8 cellular contexts compared by ENCODE assay signal in the genomic region with DNA sequence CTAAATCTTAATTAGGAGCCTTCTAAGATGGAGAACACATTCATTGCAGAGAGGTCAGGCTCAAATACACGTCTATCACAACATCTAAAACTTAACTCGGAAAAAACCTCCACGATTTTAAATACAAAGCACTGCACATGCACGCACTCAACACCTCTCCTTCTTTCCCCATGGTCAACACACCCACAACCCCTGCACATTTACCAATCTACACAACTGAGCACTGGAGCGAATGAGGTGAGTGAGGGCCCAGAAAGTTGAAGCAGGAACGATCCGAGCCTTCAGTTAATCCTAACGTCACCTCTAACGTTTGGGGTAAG.
A peak's percentile ranks its signal among the peaks of the same experiment; 100 is the strongest.
DNase-seq lines count a peak whose midpoint lies in the region; ATAC-seq and TF ChIP-seq lines count a peak whose summit lies in the region.

No MANE protein-coding gene starts in this region.

- peak overlapping the region; percentile 39 for H3K27ac ChIP-seq in caudate nucleus (ENCODE audit: low read depth, low read length)
- H3K27ac ChIP-seq in mucosa of rectum (ENCODE audit: low read depth in 2 of 2, low read length in 2 of 2), result peak overlapping the region; percentile 96 to 98

- no peaks in the 10 kb centered on the region for H3K9me3 ChIP-seq in mucosa of rectum (ENCODE audit: control insufficient read depth in 2 of 2, low read length in 2 of 2)

- no peak for TF ChIP-seq CTCF in AG10803 (conservative IDR thresholded peaks at IDR 0.05; ENCODE audit: low read length)

- H3K4me3 ChIP-seq in AG10803 (ENCODE audit: low read length), result peak overlapping the region; percentile 83
- peak overlapping the region; percentile 90 to 91 for H3K4me3 ChIP-seq in mucosa of rectum (ENCODE audit: low read length in 2 of 2)

- peak; percentile 29 for ATAC-seq in HG03432 (IDR thresholded peaks at IDR 0.05; ENCODE audit: unreplicated experiment)
- ATAC-seq in GM21423 (IDR thresholded peaks at IDR 0.05; ENCODE audit: unreplicated experiment), result no peak
- no peak for ATAC-seq in GM21717 (IDR thresholded peaks at IDR 0.05; ENCODE audit: unreplicated experiment)
- no peak for ATAC-seq in GM21360 (IDR thresholded peaks at IDR 0.05; ENCODE audit: unreplicated experiment)

- peak overlapping the region; percentile 86 to 90 for H3K9ac ChIP-seq in mucosa of rectum (ENCODE audit: low read depth in 1 of 2, low read length in 2 of 2)

- H3K36me3 ChIP-seq in mucosa of rectum (ENCODE audit: control insufficient read depth in 2 of 2, insufficient read depth in 2 of 2, low read length in 2 of 2), result peaks cover 4 to 9% of the 10 kb centered on the region in 2 donors

- no peak for DNase-seq in AG10803 (ENCODE audit: low read depth)
- no peak for DNase-seq in caudate nucleus (lab: John Stamatoyannopoulos, UW)
- no peak for DNase-seq in stimulated activated CD4-positive, alpha-beta T cell treated with anti-CD3 and anti-CD28 coated beads, Interleukin-4, amount 100 ng/mL, for 24 hours

- peaks cover 8 to 11% of the 10 kb centered on the region in 2 donors for H3K4me1 ChIP-seq in mucosa of rectum (ENCODE audit: control insufficient read depth in 2 of 2, insufficient read depth in 2 of 2, low read length in 2 of 2)

- no peaks in the 10 kb centered on the region for H3K27me3 ChIP-seq in mucosa of rectum (ENCODE audit: control insufficient read depth in 2 of 2, insufficient read depth in 2 of 2, low read length in 2 of 2)
